In genomic region chr1:56688522-56689026, GRCh38 we compare ENCODE assay signal across 9 cellular contexts. TPM values are rescaled to one million over a fixed set of nuclear protein-coding genes. Genes with fewer than 3 reads are reported as not detected.
A peak's percentile ranks its signal among the peaks of the same experiment; 100 is the strongest.
DNase-seq lines count a peak whose midpoint lies in the region; ATAC-seq and TF ChIP-seq lines count a peak whose summit lies in the region.
"Had no signal": no experiment of that assay in that cellular context is flagged by ENCODE, and none has a peak within 500 bp of the region (broad histone marks: within the 10 kb centered on the region; RNA-seq: fewer than 3 reads in every experiment).

No MANE protein-coding gene starts in this region.

- H3K9me3 ChIP-seq in body of pancreas: no peaks in the 10 kb centered on the region
- no peaks in the 10 kb centered on the region for H3K9me3 ChIP-seq in psoas muscle

- H3K4me1 ChIP-seq in body of pancreas (no peaks in the 10 kb centered on the region), psoas muscle (peaks cover 33% of the 10 kb centered on the region)

- ATAC-seq in GM19351 (IDR thresholded peaks at IDR 0.05; ENCODE audit: unreplicated experiment): peak; percentile 82
- ATAC-seq in HG03432 (IDR thresholded peaks at IDR 0.05; ENCODE audit: unreplicated experiment): peak; percentile 95
- peak; percentile 30 for ATAC-seq in body of pancreas
- ATAC-seq in psoas muscle: peak; percentile 93 to 99 (median 97)

- intact Hi-C loops in body of pancreas (cut with DNase I): no loop called here
- intact Hi-C loops in psoas muscle (cut with DNase I): loop anchor here in 1 of 2 donors (5.0 kb wide), 1 partner anchor 41 kb away; the partner anchor contains the start of gene PRKAA2

- WGBS in body of pancreas, 2 donors: 73 to 78% methylated on average over 3 of the region's 3 CpGs
- WGBS in psoas muscle, 3 donors: 45 to 70% (median 58%) methylated on average over 3 of the region's 3 CpGs

- H3K4me3 ChIP-seq in body of pancreas (no peak overlapping the region), psoas muscle (peak overlapping the region; percentile 6)

- TF ChIP-seq CTCF in body of pancreas (IDR thresholded peaks at IDR 0.05): no peak
- no peak for TF ChIP-seq CTCF in psoas muscle (IDR thresholded peaks at IDR 0.05)

- H3K36me3 ChIP-seq in body of pancreas (replicated peaks in 1 of 2; ENCODE audit: insufficient read depth in 1 of 2, low read depth in 2 of 2) (no peaks in the 10 kb centered on the region), psoas muscle (ENCODE audit: insufficient read depth in 1 of 2, low read depth in 1 of 2) (peaks cover 0 to 4% of the 10 kb centered on the region in 2 donors)

- H3K27ac ChIP-seq in body of pancreas (no peak overlapping the region), psoas muscle (peak overlapping the region; percentile 78)

- no peak for DNase-seq in body of pancreas
- DNase-seq in psoas muscle: no peak
- no peak for DNase-seq in activated naive CD4-positive, alpha-beta T cell treated with anti-CD3 and anti-CD28 coated beads, Interleukin-2, amount 50 U/mL, for 16 hours
- no peak for DNase-seq in activated effector memory CD4-positive, alpha-beta T cell treated with Interleukin-2 at 50 U/mL for 16 hours
- no peak for DNase-seq in germinal center (ENCODE audit: low spot score)
- DNase-seq: activated naive CD8-positive, alpha-beta T cell treated with anti-CD3 and anti-CD28 coated beads, Interleukin-2, amount 10 ng/mL, durations not matched to agents 7 days and 5 days; right cardiac atrium had no signal

- no peak for TF ChIP-seq POLR2A in body of pancreas (IDR thresholded peaks at IDR 0.05)

- no peaks in the 10 kb centered on the region for H3K27me3 ChIP-seq in body of pancreas
- H3K27me3 ChIP-seq in psoas muscle (ENCODE audit: insufficient read depth in 3 of 3, low read length in 2 of 3): no peaks in the 10 kb centered on the region

RNA-seq across cellular contexts. Expression of gene PRKAA2, which starts 43.5 kb away (rescaled TPM):
- total RNA-seq in body of pancreas (1 to 10 TPM; 3.3 to 7.5 TPM), psoas muscle (100 to 1,000 TPM in 1 of 4 donors, 10 to 100 TPM in 3; 48.4 to 101 (median 63.0) TPM)
- 10 to 100 TPM in 2 of 3 donors, 1 to 10 TPM in 1; 2.1 to 15.5 (median 12.6) TPM for polyA plus RNA-seq in psoas muscle
- total RNA-seq: activated naive CD8-positive, alpha-beta T cell treated with anti-CD3 and anti-CD28 coated beads, Interleukin-2, amount 10 ng/mL, durations not matched to agents 7 days and 5 days had no signal

Comparison
In these comparisons a context has a peak if more than half of its experiments do, and no peak if none do; other contexts are left out.
1. ATAC-seq: peak in every context shown above with its lines; median percentile 97 in psoas muscle; 95 in HG03432; 82 in GM19351; 30 in body of pancreas.
2. RNA of gene PRKAA2, which starts 43.5 kb away (total RNA-seq): 48.4 to 101 TPM in psoas muscle; 3.3 to 7.5 TPM in body of pancreas; every median in the first group is over 4 times any median in the second.